Comparison of ENCODE assay signal across 23 cellular contexts in the genomic region with DNA sequence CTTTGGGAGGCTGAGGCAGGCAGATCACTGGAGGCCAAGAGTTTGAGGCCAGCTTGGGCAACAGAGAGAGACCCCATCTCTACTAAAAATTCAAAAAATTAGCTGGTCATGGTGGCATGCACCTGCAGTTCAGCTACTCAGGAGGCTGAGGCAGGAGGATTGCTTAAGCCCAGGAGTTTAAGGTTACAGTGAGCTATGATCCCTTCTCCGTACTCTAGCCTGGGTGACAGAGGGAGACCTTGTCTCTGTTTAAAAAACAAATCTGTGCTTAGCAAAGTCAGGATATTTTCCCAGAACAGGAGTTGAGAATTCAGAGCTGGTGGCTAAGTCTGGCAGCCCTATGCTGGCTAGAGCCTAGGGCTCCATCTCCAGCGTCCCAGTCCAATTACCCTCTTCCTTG.
"Had no signal": no experiment of that assay in that cellular context is flagged by ENCODE, and none has a peak within 500 bp of the region (broad histone marks: within the 10 kb centered on the region; RNA-seq: fewer than 3 reads in every experiment).

No MANE protein-coding gene starts in this region.

- H3K4me3 Mint-ChIP-seq: memory B cell; naive thymus-derived CD4-positive, alpha-beta T cell; natural killer cell treated with Interleukin-12 subunit alpha and Interleukin-12 subunit beta and Interleukin-15 and Interleukin-18, amount 100 ng/mL, for 72 hours; stimulated activated naive B cell treated with anti-CD40 and anti-IgM and Interleukin-4, amounts not matched to agents 10 μg/mL and 1 μg/mL and 100 μg/mL, for 72 hours had no signal

- H3K36me3 ChIP-seq: left ventricle myocardium inferior, ovary, right atrium auricular region, stomach, thyroid gland, transverse colon, upper lobe of left lung, vagina had no signal

- H3K27ac Mint-ChIP-seq: memory B cell, progenitor cell of endocrine pancreas had no signal

- H3K27me3 ChIP-seq: ovary, right atrium auricular region, stomach, testis, thyroid gland, transverse colon, upper lobe of left lung, vagina had no signal

- H3K27ac ChIP-seq: left ventricle myocardium inferior, ovary, skin epidermis, thyroid gland, transverse colon, upper lobe of left lung, vagina had no signal

- H3K4me1 ChIP-seq: left ventricle myocardium inferior, right atrium auricular region, stomach, thyroid gland, transverse colon, upper lobe of left lung had no signal

- H3K9me3 ChIP-seq: ovary, testis, thyroid gland had no signal

- ATAC-seq: mucosa of descending colon; naive thymus-derived CD4-positive, alpha-beta T cell; natural killer cell treated with Interleukin-12 subunit alpha and Interleukin-12 subunit beta and Interleukin-15 and Interleukin-18, amount 100 ng/mL, for 72 hours; stimulated activated naive B cell treated with anti-CD40 and anti-IgM and Interleukin-4, amounts not matched to agents 10 μg/mL and 1 μg/mL and 100 μg/mL, for 72 hours; stimulated activated naive CD8-positive, alpha-beta T cell treated with anti-CD3 and anti-CD28 coated beads, Interleukin-15, Interleukin-2, amounts not matched to agents 100 U/mL and 50 U/mL, for 24 hours had no signal

- H3K27me3 Mint-ChIP-seq: memory B cell; natural killer cell treated with Interleukin-12 subunit alpha and Interleukin-12 subunit beta and Interleukin-15 and Interleukin-18, amount 100 ng/mL, for 72 hours; progenitor cell of endocrine pancreas; stimulated activated naive B cell treated with anti-CD40 and anti-IgM and Interleukin-4, amounts not matched to agents 10 μg/mL and 1 μg/mL and 100 μg/mL, for 72 hours had no signal

- H3K4me1 Mint-ChIP-seq: memory B cell had no signal

- H3K4me3 ChIP-seq: left ventricle myocardium inferior, mucosa of descending colon, ovary, right atrium auricular region, skin epidermis, stomach, testis, thyroid gland, transverse colon, upper lobe of left lung, vagina had no signal

- DNase-seq: islet precursor cell; left ventricle myocardium inferior; midbrain; mucosa of descending colon; naive thymus-derived CD4-positive, alpha-beta T cell; ovary; stimulated activated CD4-positive, alpha-beta T cell treated with anti-CD3 and anti-CD28 coated beads, Interleukin-12 subunit alpha, Interleukin-12 subunit beta, amount 100 ng/mL, for 4 hours; stimulated activated CD4-positive, alpha-beta T cell treated with anti-CD3 and anti-CD28 coated beads, Interleukin-15, amount 100 ng/mL, for 24 hours; stimulated activated CD4-positive, alpha-beta T cell treated with anti-CD3 and anti-CD28 coated beads, Interleukin-2, amount 100 ng/mL, for 24 hours; stimulated activated CD4-positive, alpha-beta T cell treated with anti-CD3 and anti-CD28 coated beads, Interleukin-4, amount 100 ng/mL, for 1 hour; stimulated activated naive B cell treated with anti-CD40 and anti-IgM and Interleukin-4, amounts not matched to agents 10 μg/mL and 1 μg/mL and 100 μg/mL, for 72 hours; stimulated activated naive CD8-positive, alpha-beta T cell treated with anti-CD3 and anti-CD28 coated beads, Interleukin-15, Interleukin-2, amounts not matched to agents 100 U/mL and 50 U/mL, for 24 hours; stomach; testis; thyroid gland; transverse colon; upper lobe of left lung had no signal
